Comparison of ENCODE assay signal across 2 cellular contexts in genomic region chr10:36448760-36449681, GRCh38.
TF ChIP-seq lines count a peak whose summit lies in the region.

No MANE protein-coding gene starts in this region.

TF ChIP-seq in IMR-90, 13 proteins besides CTCF, POLR2A, EP300 and RAD21:
- peak; percentile 84 for TF ChIP-seq CEBPB (IDR thresholded peaks at IDR 0.05; ENCODE audit: low read depth, low read length)
- TF ChIP-seq NFE2L2 (IDR thresholded peaks at IDR 0.05; ENCODE audit: low read depth, low read length), result no peak

TF ChIP-seq in HepG2, 621 proteins besides CTCF, POLR2A, EP300 and RAD21:
- TF ChIP-seq ZNF790 (CRISPR knock-in tag; IDR thresholded peaks at IDR 0.05; ENCODE audit: borderline replicate concordance), result no peak
- 0 out of 2 replicates have a peak, but pooled peaks have one; percentile 23 for TF ChIP-seq CEBPB (IDR thresholded peaks at IDR 0.05; ENCODE audit: borderline replicate concordance, low read depth, low read length)
- no peak for TF ChIP-seq ZNF572 (CRISPR knock-in tag; IDR thresholded peaks at IDR 0.05)
TF ChIP-seq in HepG2: peak in this region for 1.
